Comparison of ENCODE assay signal across 8 cellular contexts in the genomic region with DNA sequence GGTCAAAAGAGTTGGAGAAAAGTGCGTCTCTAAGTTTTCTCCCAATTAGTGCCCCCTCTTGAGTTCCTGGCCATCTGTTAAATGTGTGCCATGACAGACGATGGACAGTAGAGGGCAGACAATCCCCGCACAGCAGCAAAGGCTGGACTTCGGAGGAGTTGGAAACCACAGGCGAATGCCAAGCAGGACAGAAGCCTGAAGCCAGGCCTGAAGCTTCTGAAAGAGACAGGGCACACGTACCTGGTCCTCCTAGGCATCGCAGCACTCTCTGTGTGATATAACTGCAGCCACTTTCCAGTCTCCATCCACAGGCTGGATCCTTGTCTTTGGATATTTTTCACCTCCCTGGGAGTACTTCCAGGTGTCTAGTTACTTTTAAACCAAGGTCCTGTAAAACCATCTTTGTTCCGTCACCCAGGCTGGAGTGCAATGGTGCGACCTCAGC. TPM values are rescaled to one million over a fixed set of nuclear protein-coding genes. Genes with fewer than 3 reads are reported as not detected.
DNase-seq lines count a peak whose midpoint lies in the region; ATAC-seq and FAIRE-seq lines count a peak whose summit lies in the region.

No MANE protein-coding gene starts in this region.

- H3K4me2 ChIP-seq in mesendoderm (ENCODE audit: low read length) = no peak overlapping the region

- no peak overlapping the region for H3K56ac ChIP-seq in mesendoderm (ENCODE audit: low read length)

- no peak overlapping the region for H4K5ac ChIP-seq in mesendoderm (ENCODE audit: low read length)

- no peak overlapping the region for H2BK5ac ChIP-seq in mesendoderm (ENCODE audit: low read length)

- H4K8ac ChIP-seq in mesendoderm (ENCODE audit: low read depth, low read length) = no peak overlapping the region

- H3K4me3 ChIP-seq in mesendoderm (ENCODE audit: low read length) = no peak overlapping the region

- H3K27me3 ChIP-seq in mesendoderm (ENCODE audit: insufficient read depth, low read length, poor library complexity) = no peaks in the 10 kb centered on the region

- no peak overlapping the region for H2BK120ac ChIP-seq in mesendoderm (ENCODE audit: low read depth, low read length)

- no peak overlapping the region for H3K23ac ChIP-seq in mesendoderm (ENCODE audit: low read length)

- H3K9ac ChIP-seq in mesendoderm (ENCODE audit: low read length) = no peak overlapping the region

- H3K79me1 ChIP-seq in mesendoderm (ENCODE audit: low read length) = no peaks in the 10 kb centered on the region

- H3K4me1 ChIP-seq in mesendoderm (ENCODE audit: control insufficient read depth, low read depth, low read length) = no peaks in the 10 kb centered on the region

- no peak overlapping the region for H2BK15ac ChIP-seq in mesendoderm (replicated peaks; ENCODE audit: low read depth)

- H3K36me3 ChIP-seq in mesendoderm (ENCODE audit: control insufficient read depth, insufficient read depth, low read length) = no peaks in the 10 kb centered on the region

- peak; percentile 91 for FAIRE-seq in GM18507 (lab: Jason Lieb, UNC)

- DNase-seq in AG20443 (ENCODE audit: low spot score) (peak; percentile 91), GM18507 (ENCODE audit: extremely low spot score, insufficient read length, low read depth) (peak; percentile 54), NCI-H446 (lab: John Stamatoyannopoulos, UW) (peak; percentile 18 to 70), epithelial cell of prostate (ENCODE audit: low read depth, low spot score) (no peak), mesendoderm (peak; percentile 87), superior temporal gyrus (ENCODE audit: extremely low spot score) (peak; percentile 86)
- peak; percentile 16 to 28 for DNase-seq in activated CD4-positive, alpha-beta T cell treated with anti-CD3 and anti-CD28 coated beads, Interleukin-2, amount 50 U/mL, for 4 hours

- no CpG with 5 or more reads among the region's 9 CpGs for WGBS in mesendoderm (ENCODE audit: extremely low coverage, insufficient coverage, low lambda C conversion rate)

- no peak overlapping the region for H3K4ac ChIP-seq in mesendoderm (ENCODE audit: low read depth, low read length)

- H3K27ac ChIP-seq in epithelial cell of prostate (peak overlapping the region; percentile 66), mesendoderm (ENCODE audit: low read depth, low read length) (no peak overlapping the region)

- H3K79me2 ChIP-seq in mesendoderm (ENCODE audit: control insufficient read depth, insufficient read depth, low read length) = no peaks in the 10 kb centered on the region

- ATAC-seq in GM19324 (IDR thresholded peaks at IDR 0.05; ENCODE audit: low FRiP score, unreplicated experiment) = no peak

- no peak overlapping the region for H2AK5ac ChIP-seq in mesendoderm (ENCODE audit: low read length)

- no peak overlapping the region for H3K18ac ChIP-seq in mesendoderm (ENCODE audit: low read length)

RNA-seq across cellular contexts. Expression of a gene that starts 14.5 kb away (rescaled TPM):
- 1.5 TPM for polyA plus RNA-seq in mesendoderm (2013, experiment 1 of 2)
- 1.4 TPM for polyA plus RNA-seq in mesendoderm (2013, experiment 2 of 2)

RNA-seq across cellular contexts. Expression of a gene that starts 14.7 kb away (rescaled TPM):
- polyA plus RNA-seq in mesendoderm (2013, experiment 1 of 2) = 29.0 TPM
- 26.8 TPM for polyA plus RNA-seq in mesendoderm (2013, experiment 2 of 2)

RNA-seq across cellular contexts. Expression of a gene that starts 25.2 kb away (rescaled TPM):
- 293 TPM for polyA plus RNA-seq in mesendoderm (2013, experiment 1 of 2)
- polyA plus RNA-seq in mesendoderm (2013, experiment 2 of 2) = 286 TPM

RNA-seq across cellular contexts. Expression of a gene that starts 25.6 kb away (rescaled TPM):
- 14.7 TPM for polyA plus RNA-seq in mesendoderm (2013, experiment 1 of 2)
- polyA plus RNA-seq in mesendoderm (2013, experiment 2 of 2) = 13.7 TPM

RNA-seq across cellular contexts. Expression of a gene that starts 47.1 kb away (rescaled TPM):
- polyA plus RNA-seq in mesendoderm (2013, experiment 1 of 2) = 0.35 TPM
- polyA plus RNA-seq in mesendoderm (2013, experiment 2 of 2) = 0.25 TPM
